In genomic region chr19:42088471-42089190, GRCh38 we compare ENCODE assay signal across 1 cellular context.
TF ChIP-seq lines count a peak whose summit lies in the region.

No MANE protein-coding gene starts in this region.

TF ChIP-seq in WTC11, 78 proteins besides CTCF, POLR2A, EP300 and RAD21 (continued from another document):
- no peak for TF ChIP-seq ATF2 (CRISPR knock-in tag; IDR thresholded peaks at IDR 0.05; ENCODE audit: borderline replicate concordance, low read depth)
- TF ChIP-seq CDX4 (CRISPR knock-in tag; IDR thresholded peaks at IDR 0.05; ENCODE audit: borderline replicate concordance): no peak
- no peak for TF ChIP-seq E2F4 (CRISPR knock-in tag; IDR thresholded peaks at IDR 0.05; ENCODE audit: borderline replicate concordance, low read depth)
